ENCODE assay signal across 1 cellular context in genomic region chr20:50343490-50344179, GRCh38.
TF ChIP-seq lines count a peak whose summit lies in the region.

No MANE protein-coding gene starts in this region.

TF ChIP-seq in H1, 55 proteins besides CTCF, POLR2A, EP300 and RAD21:
- no peak for TF ChIP-seq BCL11A (IDR thresholded peaks at IDR 0.05; ENCODE audit: low read depth in 2 of 2, low read length in 2 of 2)
- TF ChIP-seq SIN3A (conservative IDR thresholded peaks at IDR 0.05 in 1 of 2, IDR thresholded peaks at IDR 0.05 in 1 of 2; ENCODE audit: low read depth in 1 of 2, low read length in 2 of 2), result no peak
- no peak for TF ChIP-seq SP2 (IDR thresholded peaks at IDR 0.05; ENCODE audit: low read length)
- no peak for TF ChIP-seq CHD7 (IDR thresholded peaks at IDR 0.05; ENCODE audit: insufficient replicate concordance, low read length)
- no peak for TF ChIP-seq SRF (IDR thresholded peaks at IDR 0.05; ENCODE audit: low read depth, low read length)
- TF ChIP-seq GTF2F1 (IDR thresholded peaks at IDR 0.05; ENCODE audit: borderline replicate concordance, low read depth, low read length), result no peak
- TF ChIP-seq ZNF274 (IDR thresholded peaks at IDR 0.05; ENCODE audit: borderline replicate concordance, extremely low read depth, low read length), result no peak
- TF ChIP-seq CBX8 (IDR thresholded peaks at IDR 0.05; ENCODE audit: borderline replicate concordance, low read depth, low read length), result no peak
- TF ChIP-seq KDM1A (IDR thresholded peaks at IDR 0.05; ENCODE audit: borderline replicate concordance, low read length), result no peak
- TF ChIP-seq SIX5 (IDR thresholded peaks at IDR 0.05; ENCODE audit: low read depth, low read length), result no peak
- no peak for TF ChIP-seq CHD1 (IDR thresholded peaks at IDR 0.05; ENCODE audit: low read depth, low read length)
- TF ChIP-seq JUN (IDR thresholded peaks at IDR 0.05; ENCODE audit: low read depth, low read length), result no peak
- TF ChIP-seq, protein P1, sequence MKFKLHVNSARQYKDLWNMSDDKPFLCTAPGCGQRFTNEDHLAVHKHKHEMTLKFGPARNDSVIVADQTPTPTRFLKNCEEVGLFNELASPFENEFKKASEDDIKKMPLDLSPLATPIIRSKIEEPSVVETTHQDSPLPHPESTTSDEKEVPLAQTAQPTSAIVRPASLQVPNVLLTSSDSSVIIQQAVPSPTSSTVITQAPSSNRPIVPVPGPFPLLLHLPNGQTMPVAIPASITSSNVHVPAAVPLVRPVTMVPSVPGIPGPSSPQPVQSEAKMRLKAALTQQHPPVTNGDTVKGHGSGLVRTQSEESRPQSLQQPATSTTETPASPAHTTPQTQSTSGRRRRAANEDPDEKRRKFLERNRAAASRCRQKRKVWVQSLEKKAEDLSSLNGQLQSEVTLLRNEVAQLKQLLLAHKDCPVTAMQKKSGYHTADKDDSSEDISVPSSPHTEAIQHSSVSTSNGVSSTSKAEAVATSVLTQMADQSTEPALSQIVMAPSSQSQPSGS (IDR thresholded peaks at IDR 0.05; ENCODE audit: low read length), result no peak
- no peak for TF ChIP-seq CEBPB (IDR thresholded peaks at IDR 0.05; ENCODE audit: low read depth, low read length)
- no peak for TF ChIP-seq PHF8 (conservative IDR thresholded peaks at IDR 0.05; ENCODE audit: low read depth, low read length)
